1 cellular context compared by ENCODE assay signal in the genomic region with DNA sequence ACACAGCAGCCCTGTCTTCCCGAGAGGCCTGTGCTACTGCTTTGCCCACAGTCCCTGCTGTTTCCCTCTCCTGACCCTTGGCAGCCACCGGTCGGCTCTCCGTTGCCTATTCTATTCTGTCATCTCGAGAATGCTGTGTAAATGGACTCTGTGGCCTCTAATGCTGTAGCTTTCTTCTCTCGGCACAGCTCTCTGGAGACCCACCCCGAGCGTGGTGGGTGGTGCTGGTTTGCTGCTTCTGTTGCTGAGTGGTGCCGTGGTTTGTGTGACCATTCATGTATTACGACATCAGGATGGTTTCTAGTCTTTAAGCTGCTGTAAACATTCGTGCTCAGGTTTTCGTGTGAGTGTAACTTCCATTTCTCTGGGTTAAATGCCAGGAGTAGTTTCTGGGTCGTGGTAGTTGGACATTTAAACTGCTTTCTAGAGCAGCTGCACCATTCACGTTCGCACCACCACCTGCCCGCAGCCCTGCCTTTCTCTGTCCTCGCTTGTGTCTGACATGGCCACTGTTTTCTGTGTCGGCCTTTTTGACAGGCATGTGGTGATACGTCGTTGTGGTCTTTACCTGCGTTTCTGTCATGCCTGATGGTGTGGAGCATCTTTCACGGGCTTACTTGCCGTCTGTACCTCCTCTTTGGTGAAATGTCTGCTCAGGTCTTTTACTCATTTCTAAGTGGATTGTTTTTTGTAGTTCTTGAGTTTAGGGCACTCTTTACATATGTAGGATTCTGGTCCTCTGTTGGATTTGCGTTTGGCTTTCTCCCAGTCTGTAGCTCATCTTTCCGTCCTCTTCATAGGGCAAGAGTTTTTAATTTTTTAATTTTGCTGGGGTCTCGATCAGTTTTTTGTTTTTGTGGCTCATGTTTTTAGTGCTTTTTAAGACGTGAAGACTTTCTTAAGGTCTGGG.
A peak's percentile ranks its signal among the peaks of the same experiment; 100 is the strongest.
TF ChIP-seq lines count a peak whose summit lies in the region.

No MANE protein-coding gene starts in this region.

TF ChIP-seq in HepG2, 621 proteins besides CTCF, POLR2A, EP300 and RAD21 (continued from another document and continues in another):
- TF ChIP-seq, protein P1, sequence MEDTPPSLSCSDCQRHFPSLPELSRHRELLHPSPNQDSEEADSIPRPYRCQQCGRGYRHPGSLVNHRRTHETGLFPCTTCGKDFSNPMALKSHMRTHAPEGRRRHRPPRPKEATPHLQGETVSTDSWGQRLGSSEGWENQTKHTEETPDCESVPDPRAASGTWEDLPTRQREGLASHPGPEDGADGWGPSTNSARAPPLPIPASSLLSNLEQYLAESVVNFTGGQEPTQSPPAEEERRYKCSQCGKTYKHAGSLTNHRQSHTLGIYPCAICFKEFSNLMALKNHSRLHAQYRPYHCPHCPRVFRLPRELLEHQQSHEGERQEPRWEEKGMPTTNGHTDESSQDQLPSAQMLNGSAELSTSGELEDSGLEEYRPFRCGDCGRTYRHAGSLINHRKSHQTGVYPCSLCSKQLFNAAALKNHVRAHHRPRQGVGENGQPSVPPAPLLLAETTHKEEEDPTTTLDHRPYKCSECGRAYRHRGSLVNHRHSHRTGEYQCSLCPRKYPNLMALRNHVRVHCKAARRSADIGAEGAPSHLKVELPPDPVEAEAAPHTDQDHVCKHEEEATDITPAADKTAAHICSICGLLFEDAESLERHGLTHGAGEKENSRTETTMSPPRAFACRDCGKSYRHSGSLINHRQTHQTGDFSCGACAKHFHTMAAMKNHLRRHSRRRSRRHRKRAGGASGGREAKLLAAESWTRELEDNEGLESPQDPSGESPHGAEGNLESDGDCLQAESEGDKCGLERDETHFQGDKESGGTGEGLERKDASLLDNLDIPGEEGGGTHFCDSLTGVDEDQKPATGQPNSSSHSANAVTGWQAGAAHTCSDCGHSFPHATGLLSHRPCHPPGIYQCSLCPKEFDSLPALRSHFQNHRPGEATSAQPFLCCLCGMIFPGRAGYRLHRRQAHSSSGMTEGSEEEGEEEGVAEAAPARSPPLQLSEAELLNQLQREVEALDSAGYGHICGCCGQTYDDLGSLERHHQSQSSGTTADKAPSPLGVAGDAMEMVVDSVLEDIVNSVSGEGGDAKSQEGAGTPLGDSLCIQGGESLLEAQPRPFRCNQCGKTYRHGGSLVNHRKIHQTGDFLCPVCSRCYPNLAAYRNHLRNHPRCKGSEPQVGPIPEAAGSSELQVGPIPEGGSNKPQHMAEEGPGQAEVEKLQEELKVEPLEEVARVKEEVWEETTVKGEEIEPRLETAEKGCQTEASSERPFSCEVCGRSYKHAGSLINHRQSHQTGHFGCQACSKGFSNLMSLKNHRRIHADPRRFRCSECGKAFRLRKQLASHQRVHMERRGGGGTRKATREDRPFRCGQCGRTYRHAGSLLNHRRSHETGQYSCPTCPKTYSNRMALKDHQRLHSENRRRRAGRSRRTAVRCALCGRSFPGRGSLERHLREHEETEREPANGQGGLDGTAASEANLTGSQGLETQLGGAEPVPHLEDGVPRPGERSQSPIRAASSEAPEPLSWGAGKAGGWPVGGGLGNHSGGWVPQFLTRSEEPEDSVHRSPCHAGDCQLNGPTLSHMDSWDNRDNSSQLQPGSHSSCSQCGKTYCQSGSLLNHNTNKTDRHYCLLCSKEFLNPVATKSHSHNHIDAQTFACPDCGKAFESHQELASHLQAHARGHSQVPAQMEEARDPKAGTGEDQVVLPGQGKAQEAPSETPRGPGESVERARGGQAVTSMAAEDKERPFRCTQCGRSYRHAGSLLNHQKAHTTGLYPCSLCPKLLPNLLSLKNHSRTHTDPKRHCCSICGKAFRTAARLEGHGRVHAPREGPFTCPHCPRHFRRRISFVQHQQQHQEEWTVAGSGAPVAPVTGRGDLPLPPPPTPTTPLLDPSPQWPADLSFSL (CRISPR knock-in tag; IDR thresholded peaks at IDR 0.05) = peak; percentile 82
- no peak for TF ChIP-seq MEIS1 (CRISPR knock-in tag; IDR thresholded peaks at IDR 0.05; ENCODE audit: borderline replicate concordance)
- TF ChIP-seq ZNF292 (CRISPR knock-in tag; IDR thresholded peaks at IDR 0.05; ENCODE audit: borderline replicate concordance, low read depth) = 0 out of 2 replicates have a peak, but pooled peaks have one; percentile 24
- TF ChIP-seq TEAD3 (CRISPR knock-in tag; optimal IDR thresholded peaks at IDR 0.05; ENCODE audit: borderline replicate concordance) = peak; percentile 68
- TF ChIP-seq ZSCAN9 (CRISPR knock-in tag; IDR thresholded peaks at IDR 0.05; ENCODE audit: borderline replicate concordance) = 0 out of 2 replicates have a peak, but pooled peaks have one; percentile 46
- TF ChIP-seq GATAD2A (CRISPR knock-in tag; IDR thresholded peaks at IDR 0.05) = peak; percentile 80
- peak; percentile 66 for TF ChIP-seq XRCC5 (optimal IDR thresholded peaks at IDR 0.05; ENCODE audit: low read length)
- no peak for TF ChIP-seq ZKSCAN1 (IDR thresholded peaks at IDR 0.05; ENCODE audit: low read length)
- TF ChIP-seq, protein P2, sequence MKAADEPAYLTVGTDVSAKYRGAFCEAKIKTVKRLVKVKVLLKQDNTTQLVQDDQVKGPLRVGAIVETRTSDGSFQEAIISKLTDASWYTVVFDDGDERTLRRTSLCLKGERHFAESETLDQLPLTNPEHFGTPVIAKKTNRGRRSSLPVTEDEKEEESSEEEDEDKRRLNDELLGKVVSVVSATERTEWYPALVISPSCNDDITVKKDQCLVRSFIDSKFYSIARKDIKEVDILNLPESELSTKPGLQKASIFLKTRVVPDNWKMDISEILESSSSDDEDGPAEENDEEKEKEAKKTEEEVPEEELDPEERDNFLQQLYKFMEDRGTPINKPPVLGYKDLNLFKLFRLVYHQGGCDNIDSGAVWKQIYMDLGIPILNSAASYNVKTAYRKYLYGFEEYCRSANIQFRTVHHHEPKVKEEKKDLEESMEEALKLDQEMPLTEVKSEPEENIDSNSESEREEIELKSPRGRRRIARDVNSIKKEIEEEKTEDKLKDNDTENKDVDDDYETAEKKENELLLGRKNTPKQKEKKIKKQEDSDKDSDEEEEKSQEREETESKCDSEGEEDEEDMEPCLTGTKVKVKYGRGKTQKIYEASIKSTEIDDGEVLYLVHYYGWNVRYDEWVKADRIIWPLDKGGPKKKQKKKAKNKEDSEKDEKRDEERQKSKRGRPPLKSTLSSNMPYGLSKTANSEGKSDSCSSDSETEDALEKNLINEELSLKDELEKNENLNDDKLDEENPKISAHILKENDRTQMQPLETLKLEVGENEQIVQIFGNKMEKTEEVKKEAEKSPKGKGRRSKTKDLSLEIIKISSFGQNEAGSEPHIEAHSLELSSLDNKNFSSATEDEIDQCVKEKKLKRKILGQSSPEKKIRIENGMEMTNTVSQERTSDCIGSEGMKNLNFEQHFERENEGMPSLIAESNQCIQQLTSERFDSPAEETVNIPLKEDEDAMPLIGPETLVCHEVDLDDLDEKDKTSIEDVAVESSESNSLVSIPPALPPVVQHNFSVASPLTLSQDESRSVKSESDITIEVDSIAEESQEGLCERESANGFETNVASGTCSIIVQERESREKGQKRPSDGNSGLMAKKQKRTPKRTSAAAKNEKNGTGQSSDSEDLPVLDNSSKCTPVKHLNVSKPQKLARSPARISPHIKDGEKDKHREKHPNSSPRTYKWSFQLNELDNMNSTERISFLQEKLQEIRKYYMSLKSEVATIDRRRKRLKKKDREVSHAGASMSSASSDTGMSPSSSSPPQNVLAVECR (CRISPR knock-in tag; IDR thresholded peaks at IDR 0.05; ENCODE audit: borderline replicate concordance) = peak; percentile 64; the same call in 1 of the 2 replicates
- 0 out of 2 replicates have a peak, but pooled peaks have one; percentile 25 for TF ChIP-seq AHR (CRISPR knock-in tag; IDR thresholded peaks at IDR 0.05)
- TF ChIP-seq, protein P3, sequence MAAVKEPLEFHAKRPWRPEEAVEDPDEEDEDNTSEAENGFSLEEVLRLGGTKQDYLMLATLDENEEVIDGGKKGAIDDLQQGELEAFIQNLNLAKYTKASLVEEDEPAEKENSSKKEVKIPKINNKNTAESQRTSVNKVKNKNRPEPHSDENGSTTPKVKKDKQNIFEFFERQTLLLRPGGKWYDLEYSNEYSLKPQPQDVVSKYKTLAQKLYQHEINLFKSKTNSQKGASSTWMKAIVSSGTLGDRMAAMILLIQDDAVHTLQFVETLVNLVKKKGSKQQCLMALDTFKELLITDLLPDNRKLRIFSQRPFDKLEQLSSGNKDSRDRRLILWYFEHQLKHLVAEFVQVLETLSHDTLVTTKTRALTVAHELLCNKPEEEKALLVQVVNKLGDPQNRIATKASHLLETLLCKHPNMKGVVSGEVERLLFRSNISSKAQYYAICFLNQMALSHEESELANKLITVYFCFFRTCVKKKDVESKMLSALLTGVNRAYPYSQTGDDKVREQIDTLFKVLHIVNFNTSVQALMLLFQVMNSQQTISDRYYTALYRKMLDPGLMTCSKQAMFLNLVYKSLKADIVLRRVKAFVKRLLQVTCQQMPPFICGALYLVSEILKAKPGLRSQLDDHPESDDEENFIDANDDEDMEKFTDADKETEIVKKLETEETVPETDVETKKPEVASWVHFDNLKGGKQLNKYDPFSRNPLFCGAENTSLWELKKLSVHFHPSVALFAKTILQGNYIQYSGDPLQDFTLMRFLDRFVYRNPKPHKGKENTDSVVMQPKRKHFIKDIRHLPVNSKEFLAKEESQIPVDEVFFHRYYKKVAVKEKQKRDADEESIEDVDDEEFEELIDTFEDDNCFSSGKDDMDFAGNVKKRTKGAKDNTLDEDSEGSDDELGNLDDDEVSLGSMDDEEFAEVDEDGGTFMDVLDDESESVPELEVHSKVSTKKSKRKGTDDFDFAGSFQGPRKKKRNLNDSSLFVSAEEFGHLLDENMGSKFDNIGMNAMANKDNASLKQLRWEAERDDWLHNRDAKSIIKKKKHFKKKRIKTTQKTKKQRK (IDR thresholded peaks at IDR 0.05; ENCODE audit: low read length) = no peak
- TF ChIP-seq, protein P4, sequence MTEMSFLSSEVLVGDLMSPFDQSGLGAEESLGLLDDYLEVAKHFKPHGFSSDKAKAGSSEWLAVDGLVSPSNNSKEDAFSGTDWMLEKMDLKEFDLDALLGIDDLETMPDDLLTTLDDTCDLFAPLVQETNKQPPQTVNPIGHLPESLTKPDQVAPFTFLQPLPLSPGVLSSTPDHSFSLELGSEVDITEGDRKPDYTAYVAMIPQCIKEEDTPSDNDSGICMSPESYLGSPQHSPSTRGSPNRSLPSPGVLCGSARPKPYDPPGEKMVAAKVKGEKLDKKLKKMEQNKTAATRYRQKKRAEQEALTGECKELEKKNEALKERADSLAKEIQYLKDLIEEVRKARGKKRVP (CRISPR knock-in tag; IDR thresholded peaks at IDR 0.05) = 0 out of 4 replicates have a peak, but pooled peaks of 1 of the 2 experiments have one; percentile 16
- TF ChIP-seq, protein P5, sequence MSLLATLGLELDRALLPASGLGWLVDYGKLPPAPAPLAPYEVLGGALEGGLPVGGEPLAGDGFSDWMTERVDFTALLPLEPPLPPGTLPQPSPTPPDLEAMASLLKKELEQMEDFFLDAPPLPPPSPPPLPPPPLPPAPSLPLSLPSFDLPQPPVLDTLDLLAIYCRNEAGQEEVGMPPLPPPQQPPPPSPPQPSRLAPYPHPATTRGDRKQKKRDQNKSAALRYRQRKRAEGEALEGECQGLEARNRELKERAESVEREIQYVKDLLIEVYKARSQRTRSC (CRISPR knock-in tag; IDR thresholded peaks at IDR 0.05; ENCODE audit: low read depth) = no peak
- peak; percentile 71 for TF ChIP-seq BCL6 (CRISPR knock-in tag; IDR thresholded peaks at IDR 0.05)
- TF ChIP-seq SPEN (CRISPR knock-in tag; IDR thresholded peaks at IDR 0.05; ENCODE audit: low read depth) = peak; percentile 60
- peak; percentile 56; the same call in 1 of the 2 replicates for TF ChIP-seq SP5 (CRISPR knock-in tag; IDR thresholded peaks at IDR 0.05; ENCODE audit: borderline replicate concordance, low read depth)
- TF ChIP-seq, protein P6, sequence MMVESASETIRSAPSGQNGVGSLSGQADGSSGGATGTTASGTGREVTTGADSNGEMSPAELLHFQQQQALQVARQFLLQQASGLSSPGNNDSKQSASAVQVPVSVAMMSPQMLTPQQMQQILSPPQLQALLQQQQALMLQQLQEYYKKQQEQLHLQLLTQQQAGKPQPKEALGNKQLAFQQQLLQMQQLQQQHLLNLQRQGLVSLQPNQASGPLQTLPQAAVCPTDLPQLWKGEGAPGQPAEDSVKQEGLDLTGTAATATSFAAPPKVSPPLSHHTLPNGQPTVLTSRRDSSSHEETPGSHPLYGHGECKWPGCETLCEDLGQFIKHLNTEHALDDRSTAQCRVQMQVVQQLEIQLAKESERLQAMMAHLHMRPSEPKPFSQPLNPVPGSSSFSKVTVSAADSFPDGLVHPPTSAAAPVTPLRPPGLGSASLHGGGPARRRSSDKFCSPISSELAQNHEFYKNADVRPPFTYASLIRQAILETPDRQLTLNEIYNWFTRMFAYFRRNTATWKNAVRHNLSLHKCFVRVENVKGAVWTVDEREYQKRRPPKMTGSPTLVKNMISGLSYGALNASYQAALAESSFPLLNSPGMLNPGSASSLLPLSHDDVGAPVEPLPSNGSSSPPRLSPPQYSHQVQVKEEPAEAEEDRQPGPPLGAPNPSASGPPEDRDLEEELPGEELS (CRISPR knock-in tag; IDR thresholded peaks at IDR 0.05) = peak; percentile 61
- TF ChIP-seq ETV5 (CRISPR knock-in tag; IDR thresholded peaks at IDR 0.05; ENCODE audit: borderline replicate concordance) = 0 out of 2 replicates have a peak, but pooled peaks have one; percentile 11
- peak; percentile 23; the same call in 1 of the 2 replicates for TF ChIP-seq NFKB2 (CRISPR knock-in tag; IDR thresholded peaks at IDR 0.05; ENCODE audit: borderline replicate concordance)
- no peak for TF ChIP-seq MAZ (IDR thresholded peaks at IDR 0.05; ENCODE audit: borderline replicate concordance, low read depth, low read length)
- 0 out of 2 replicates have a peak, but pooled peaks have one; percentile 31 for TF ChIP-seq MAZ (CRISPR knock-in tag; IDR thresholded peaks at IDR 0.05; ENCODE audit: low read depth)
- TF ChIP-seq, protein P7, sequence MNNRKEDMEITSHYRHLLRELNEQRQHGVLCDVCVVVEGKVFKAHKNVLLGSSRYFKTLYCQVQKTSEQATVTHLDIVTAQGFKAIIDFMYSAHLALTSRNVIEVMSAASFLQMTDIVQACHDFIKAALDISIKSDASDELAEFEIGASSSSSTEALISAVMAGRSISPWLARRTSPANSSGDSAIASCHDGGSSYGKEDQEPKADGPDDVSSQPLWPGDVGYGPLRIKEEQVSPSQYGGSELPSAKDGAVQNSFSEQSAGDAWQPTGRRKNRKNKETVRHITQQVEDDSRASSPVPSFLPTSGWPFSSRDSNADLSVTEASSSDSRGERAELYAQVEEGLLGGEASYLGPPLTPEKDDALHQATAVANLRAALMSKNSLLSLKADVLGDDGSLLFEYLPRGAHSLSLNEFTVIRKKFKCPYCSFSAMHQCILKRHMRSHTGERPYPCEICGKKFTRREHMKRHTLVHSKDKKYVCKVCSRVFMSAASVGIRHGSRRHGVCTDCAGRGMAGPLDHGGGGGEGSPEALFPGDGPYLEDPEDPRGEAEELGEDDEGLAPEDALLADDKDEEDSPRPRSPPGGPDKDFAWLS (CRISPR knock-in tag; IDR thresholded peaks at IDR 0.05; ENCODE audit: borderline replicate concordance) = no peak
- peak; percentile 71; the same call in 1 of the 2 replicates for TF ChIP-seq KMT2A (CRISPR knock-in tag; IDR thresholded peaks at IDR 0.05)
- TF ChIP-seq ZBTB38 (CRISPR knock-in tag; IDR thresholded peaks at IDR 0.05) = peak; percentile 87
- TF ChIP-seq ZNF605 (CRISPR knock-in tag; IDR thresholded peaks at IDR 0.05) = 0 out of 2 replicates have a peak, but pooled peaks have one; percentile 20
- 0 out of 2 replicates have a peak, but pooled peaks have one; percentile 28 for TF ChIP-seq RXRA (CRISPR knock-in tag; IDR thresholded peaks at IDR 0.05)
- peak; percentile 65 for TF ChIP-seq ZNF335 (CRISPR knock-in tag; IDR thresholded peaks at IDR 0.05)
- 0 out of 2 replicates have a peak, but pooled peaks have one; percentile 57 for TF ChIP-seq ZNF124 (CRISPR knock-in tag; IDR thresholded peaks at IDR 0.05)
- peak; percentile 74 for TF ChIP-seq SOX5 (CRISPR knock-in tag; IDR thresholded peaks at IDR 0.05; ENCODE audit: borderline replicate concordance)
- TF ChIP-seq, protein P8, sequence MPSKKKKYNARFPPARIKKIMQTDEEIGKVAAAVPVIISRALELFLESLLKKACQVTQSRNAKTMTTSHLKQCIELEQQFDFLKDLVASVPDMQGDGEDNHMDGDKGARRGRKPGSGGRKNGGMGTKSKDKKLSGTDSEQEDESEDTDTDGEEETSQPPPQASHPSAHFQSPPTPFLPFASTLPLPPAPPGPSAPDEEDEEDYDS (CRISPR knock-in tag; IDR thresholded peaks at IDR 0.05) = peak; percentile 65; the same call in 1 of the 2 replicates
- 0 out of 2 replicates have a peak, but pooled peaks have one; percentile 29 for TF ChIP-seq ZNF12 (CRISPR knock-in tag; IDR thresholded peaks at IDR 0.05)
